In the genomic region with DNA sequence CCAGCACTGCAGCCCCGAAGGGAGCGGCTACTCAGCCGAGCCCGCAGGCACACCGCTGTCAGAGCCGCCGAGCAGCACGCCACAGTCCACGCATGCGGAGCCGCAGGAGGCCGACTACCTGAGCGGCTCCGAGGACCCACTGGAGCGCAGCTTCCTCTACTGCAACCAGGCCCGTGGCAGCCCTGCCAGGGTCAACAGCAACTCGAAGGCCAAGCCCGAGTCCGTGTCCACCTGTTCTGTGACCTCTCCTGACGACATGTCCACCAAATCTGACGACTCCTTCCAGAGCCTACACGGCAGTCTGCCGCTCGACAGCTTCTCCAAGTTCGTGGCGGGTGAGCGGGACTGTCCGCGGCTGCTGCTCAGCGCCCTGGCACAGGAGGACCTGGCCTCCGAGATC, we compare ENCODE assay signal across 16 cellular contexts.
"Had no signal": no experiment of that assay in that cellular context is flagged by ENCODE, and none has a peak within 500 bp of the region (broad histone marks: within the 10 kb centered on the region; RNA-seq: fewer than 3 reads in every experiment).

No MANE protein-coding gene starts in this region.

- H3K27ac ChIP-seq: colonic mucosa, SK-N-MC, suprapubic skin, vagina had no signal

- H3K27me3 ChIP-seq: colonic mucosa, suprapubic skin, vagina had no signal

- H3K4me3 ChIP-seq: colonic mucosa, mucosa of descending colon, SK-N-MC, suprapubic skin, vagina had no signal

- H3K9me3 Mint-ChIP-seq: stimulated activated naive CD8-positive, alpha-beta T cell treated with anti-CD3 and anti-CD28 coated beads, Interleukin-15, amount 100 ng/mL, for 72 hours had no signal

- DNase-seq: activated CD4-positive, alpha-beta T cell treated with anti-CD3 and anti-CD28 coated beads, Interleukin-2, amount 50 U/mL, for 1 hour; activated gamma-delta T cell treated with Interleukin-2 at 50 U/mL for 16 hours; colonic mucosa; kidney glomerular epithelial cell; mesenchymal stem cell; mucosa of descending colon; naive thymus-derived CD4-positive, alpha-beta T cell; retina; stimulated activated CD4-positive, alpha-beta T cell treated with anti-CD3 and anti-CD28 coated beads, Interleukin-2, amount 100 ng/mL, for 24 hours; stimulated activated naive CD8-positive, alpha-beta T cell treated with anti-CD3 and anti-CD28 coated beads, Interleukin-15, amount 100 ng/mL, for 72 hours; trophoblast cell had no signal

- H3K9me3 ChIP-seq: colonic mucosa, mucosa of descending colon, suprapubic skin, vagina had no signal

- H3K36me3 Mint-ChIP-seq: activated naive CD8-positive, alpha-beta T cell had no signal

- H3K27me3 Mint-ChIP-seq: activated naive CD8-positive, alpha-beta T cell; naive thymus-derived CD4-positive, alpha-beta T cell; stimulated activated naive CD8-positive, alpha-beta T cell treated with anti-CD3 and anti-CD28 coated beads, Interleukin-15, amount 100 ng/mL, for 72 hours had no signal

- ATAC-seq: activated CD4-positive, CD25-positive, alpha-beta regulatory T cell treated with anti-CD3 and anti-CD28 coated beads, Interleukin-2, amount 50 U/mL, for 24 hours; mucosa of descending colon; naive thymus-derived CD4-positive, alpha-beta T cell; stimulated activated naive CD8-positive, alpha-beta T cell treated with anti-CD3 and anti-CD28 coated beads, Interleukin-15, amount 100 ng/mL, for 72 hours had no signal

- H3K36me3 ChIP-seq: colonic mucosa had no signal
